Comparison of ENCODE assay signal across 8 cellular contexts in genomic region chr1:156020293-156021086, GRCh38. TPM values are rescaled to one million over a fixed set of nuclear protein-coding genes. Genes with fewer than 3 reads are reported as not detected.
DNase-seq lines count a peak whose midpoint lies in the region; ATAC-seq and TF ChIP-seq lines count a peak whose summit lies in the region.

SSR2 (minus strand) TSS chr1:156020951; CDS start chr1:156020167, 784 bp downstream.

- peaks cover 15% of the 10 kb centered on the region for H3K79me2 ChIP-seq in SU-DHL-6 (ENCODE audit: insufficient read depth, low read length)

- intact Hi-C loops in cardiac septum (cut with DNase I), result loop anchor here (2.0 kb wide), 1 partner anchor 34 kb away; the partner anchor contains the start of gene LAMTOR2

- no peak within 1 kb of the TSS for H3K27ac ChIP-seq in SU-DHL-6 (ENCODE audit: low read depth, low read length)

- no peak for TF ChIP-seq CTCF in SU-DHL-6 (IDR thresholded peaks at IDR 0.05; ENCODE audit: insufficient read depth, low read length, poor library complexity, severe bottlenecking)
- no peak for TF ChIP-seq CTCF in type B pancreatic cell (conservative IDR thresholded peaks at IDR 0.05)

- no peaks in the 10 kb centered on the region for H3K9me2 ChIP-seq in SU-DHL-6 (replicated peaks; ENCODE audit: insufficient read depth, low read length)

- H3K9ac ChIP-seq in SU-DHL-6 (ENCODE audit: low read length), result peak within 1 kb of the TSS; percentile 68

- H3K36me3 Mint-ChIP-seq in activated naive CD8-positive, alpha-beta T cell treated with anti-CD3 and anti-CD28 coated beads, Interleukin-2, amount 50 U/mL, for 24 hours (ENCODE audit: low read depth), result peaks cover 33% of the 10 kb centered on the region
- peaks cover 23% of the 10 kb centered on the region for H3K36me3 Mint-ChIP-seq in type B pancreatic cell

- peak; percentile 96 for ATAC-seq in HG02588 (IDR thresholded peaks at IDR 0.05; ENCODE audit: unreplicated experiment)
- ATAC-seq in activated naive CD8-positive, alpha-beta T cell treated with anti-CD3 and anti-CD28 coated beads, Interleukin-2, amount 50 U/mL, for 24 hours, result peak; percentile 100

- H3K36me3 ChIP-seq in SU-DHL-6 (ENCODE audit: low read length), result peaks cover 5% of the 10 kb centered on the region; the same call in 1 of the 2 replicates

- no peaks in the 10 kb centered on the region for H3K9me3 Mint-ChIP-seq in activated naive CD8-positive, alpha-beta T cell treated with anti-CD3 and anti-CD28 coated beads, Interleukin-2, amount 50 U/mL, for 24 hours
- H3K9me3 Mint-ChIP-seq in type B pancreatic cell, result no peaks in the 10 kb centered on the region

- peak within 1 kb of the TSS; percentile 93 for H3K27ac Mint-ChIP-seq in activated naive CD8-positive, alpha-beta T cell treated with anti-CD3 and anti-CD28 coated beads, Interleukin-2, amount 50 U/mL, for 24 hours
- H3K27ac Mint-ChIP-seq in type B pancreatic cell, result peak within 1 kb of the TSS; percentile 89

- no peaks in the 10 kb centered on the region for H4K20me1 ChIP-seq in SU-DHL-6 (ENCODE audit: low read depth, low read length)

- H3K27me3 Mint-ChIP-seq in activated naive CD8-positive, alpha-beta T cell treated with anti-CD3 and anti-CD28 coated beads, Interleukin-2, amount 50 U/mL, for 24 hours, result peaks cover 5% of the 10 kb centered on the region
- no peaks in the 10 kb centered on the region for H3K27me3 Mint-ChIP-seq in type B pancreatic cell

- H3K4me2 ChIP-seq in SU-DHL-6 (ENCODE audit: low read depth, low read length, poor library complexity, severe bottlenecking), result peak within 1 kb of the TSS; percentile 69

- DNase-seq in NCI-H1105 (lab: John Stamatoyannopoulos, UW) (peak; percentile 93), cardiac septum (ENCODE audit: low spot score) (peak; percentile 96), pons (ENCODE audit: low spot score) (peak; percentile 95), type B pancreatic cell (ENCODE audit: extremely low spot score, unreplicated experiment) (peak; percentile 83)
- DNase-seq in activated naive CD8-positive, alpha-beta T cell treated with anti-CD3 and anti-CD28 coated beads, Interleukin-2, amount 50 U/mL, for 24 hours, result peak; percentile 82

- H3K4me3 Mint-ChIP-seq in activated naive CD8-positive, alpha-beta T cell treated with anti-CD3 and anti-CD28 coated beads, Interleukin-2, amount 50 U/mL, for 24 hours, result peak within 1 kb of the TSS; percentile 93
- peak within 1 kb of the TSS; percentile 99 for H3K4me3 Mint-ChIP-seq in type B pancreatic cell

- peaks cover 7% of the 10 kb centered on the region; the same call in 1 of the 2 replicates for H3F3A ChIP-seq in SU-DHL-6 (ENCODE audit: insufficient read depth)

- H3K9me3 ChIP-seq in SU-DHL-6 (ENCODE audit: insufficient read depth, low read length), result no peaks in the 10 kb centered on the region

- no peaks in the 10 kb centered on the region for H3K27me3 ChIP-seq in SU-DHL-6 (ENCODE audit: low read length)

- H3K4me3 ChIP-seq in GM08714 (ENCODE audit: low read length) (peak within 1 kb of the TSS; percentile 70), SU-DHL-6 (ENCODE audit: insufficient read depth, low read length, poor library complexity, severe bottlenecking) (peak within 1 kb of the TSS; percentile 77)

- peaks cover 26% of the 10 kb centered on the region for H3K4me1 Mint-ChIP-seq in activated naive CD8-positive, alpha-beta T cell treated with anti-CD3 and anti-CD28 coated beads, Interleukin-2, amount 50 U/mL, for 24 hours
- H3K4me1 Mint-ChIP-seq in type B pancreatic cell (ENCODE audit: unreplicated experiment), result peaks cover 16% of the 10 kb centered on the region

- H2AFZ ChIP-seq in SU-DHL-6 (ENCODE audit: low read depth, low read length, severe bottlenecking), result peak within 1 kb of the TSS; percentile 93

RNA-seq across cellular contexts. Expression of gene SSR2, which starts in this region (rescaled TPM):
- total RNA-seq in cardiac septum (81.2 TPM), type B pancreatic cell (ENCODE audit: low replicate concordance) (223 and 248 TPM in 2 replicates)
